ENCODE assay signal across 10 cellular contexts in genomic region chr12:64782181-64782580, GRCh38.
DNase-seq lines count a peak whose midpoint lies in the region; ATAC-seq lines count a peak whose summit lies in the region.
"Had no signal": no experiment of that assay in that cellular context is flagged by ENCODE, and none has a peak within 500 bp of the region (broad histone marks: within the 10 kb centered on the region; RNA-seq: fewer than 3 reads in every experiment).

No MANE protein-coding gene starts in this region.

- H3K4me1 ChIP-seq in adipocyte (ENCODE audit: control insufficient read depth, insufficient read depth, low read length) (peaks cover 8% of the 10 kb centered on the region), mucosa of stomach (ENCODE audit: control insufficient read depth, insufficient read depth, low read length) (peaks cover 11% of the 10 kb centered on the region)

- no peak for ATAC-seq in HG03342 (IDR thresholded peaks at IDR 0.05; ENCODE audit: unreplicated experiment)

- no peaks in the 10 kb centered on the region for H3K9me3 ChIP-seq in adipocyte (ENCODE audit: control insufficient read depth, low read length)
- H3K9me3 ChIP-seq in mucosa of stomach (ENCODE audit: control insufficient read depth, low read length): no peaks in the 10 kb centered on the region

- in situ Hi-C loops in KBM-7 (cut with MboI; ENCODE audit: low pct_unique_long_range_greater_than_20kb, low sequenced_read_pairs): no loop called here

- peaks cover 27% of the 10 kb centered on the region for H3K27me3 ChIP-seq in adipocyte (replicated peaks; ENCODE audit: control insufficient read depth, insufficient read depth, low read length)
- H3K27me3 ChIP-seq in mucosa of stomach (ENCODE audit: control insufficient read depth, insufficient read depth, low read length): no peaks in the 10 kb centered on the region

- H3K36me3 ChIP-seq in adipocyte (ENCODE audit: control insufficient read depth, insufficient read depth, low read length, severe bottlenecking) (no peaks in the 10 kb centered on the region), mucosa of stomach (ENCODE audit: control insufficient read depth, insufficient read depth, low read length) (no peaks in the 10 kb centered on the region)
- H3K36me3 ChIP-seq: brain microvascular endothelial cell had no signal

- no peak overlapping the region for H3K9ac ChIP-seq in adipocyte (ENCODE audit: low read length)
- peak overlapping the region; percentile 60 for H3K9ac ChIP-seq in mucosa of stomach (ENCODE audit: low read length)

- H3K4me3 ChIP-seq in adipocyte (ENCODE audit: low read length) (peak overlapping the region; percentile 73), mucosa of stomach (ENCODE audit: low read length) (peak overlapping the region; percentile 80)

- DNase-seq in CD1c-positive myeloid dendritic cell (ENCODE audit: extremely low spot score) (peak; percentile 78), KBM-7 (peak; percentile 84), adipocyte (ENCODE audit: low read depth) (no peak), NCI-H2081 treated with DMSO at 0.1 percent for 48 hours (lab: John Stamatoyannopoulos, UW) (no peak), RKO (ENCODE audit: low spot score) (no peak)
- DNase-seq in stimulated activated CD4-positive, alpha-beta T cell treated with anti-CD3 and anti-CD28 coated beads, Interleukin-1b, Interleukin-23, amount 100 ng/mL, for 48 hours: no peak
- DNase-seq: brain microvascular endothelial cell, IMR-90 had no signal

Comparison
In these comparisons a context has a peak if more than half of its experiments do, and no peak if none do; other contexts are left out.
1. DNase-seq: peak in CD1c-positive myeloid dendritic cell (single experiment) and KBM-7 (single experiment); none in adipocyte (single experiment), NCI-H2081 treated with DMSO at 0.1 percent for 48 hours (single experiment), RKO (single experiment) and stimulated activated CD4-positive, alpha-beta T cell treated with anti-CD3 and anti-CD28 coated beads, Interleukin-1b, Interleukin-23, amount 100 ng/mL, for 48 hours (single experiment).